ENCODE assay signal across 18 cellular contexts in genomic region chr6:54377776-54378175, GRCh38.
"Had no signal": no experiment of that assay in that cellular context is flagged by ENCODE, and none has a peak within 500 bp of the region (broad histone marks: within the 10 kb centered on the region; RNA-seq: fewer than 3 reads in every experiment).

No MANE protein-coding gene starts in this region.

- DNase-seq: effector CD4-positive, alpha-beta T cell; endodermal cell; erythroblast; heart right ventricle; hypothalamus; islet precursor cell; mammary epithelial cell; naive thymus-derived CD8-positive, alpha-beta T cell; spleen; stimulated activated CD4-positive, alpha-beta T cell treated with anti-CD3 and anti-CD28 coated beads, Interleukin-15, amount 100 ng/mL, for 24 hours; stimulated activated CD4-positive, alpha-beta T cell treated with anti-CD3 and anti-CD28 coated beads, Interleukin-1b, Interleukin-23, amount 100 ng/mL, for 48 hours; stimulated activated CD4-positive, alpha-beta T cell treated with anti-CD3 and anti-CD28 coated beads, Interleukin-4, amount 100 ng/mL, for 4 hours; stimulated activated naive B cell treated with anti-CD40 and anti-IgM and Interleukin-4, amounts not matched to agents 10 μg/mL and 1 μg/mL and 100 μg/mL, for 72 hours; stimulated activated naive CD8-positive, alpha-beta T cell treated with anti-CD3 and anti-CD28 coated beads, Interleukin-15, amount 100 ng/mL, for 72 hours; testis had no signal

- H3K36me3 ChIP-seq: heart right ventricle, neutrophil, spleen, tibial nerve had no signal

- H3K9me3 ChIP-seq: heart right ventricle, neutrophil, spleen, testis, tibial nerve had no signal

- H3K4me1 ChIP-seq: heart right ventricle, spleen, testis, tibial nerve had no signal

- H3K4me3 ChIP-seq: coronary artery, heart right ventricle, spleen, testis, tibial nerve had no signal

- H3K27me3 ChIP-seq: heart right ventricle, neutrophil, spleen, testis, tibial nerve had no signal
